ENCODE assay signal across 1 cellular context in the genomic region with DNA sequence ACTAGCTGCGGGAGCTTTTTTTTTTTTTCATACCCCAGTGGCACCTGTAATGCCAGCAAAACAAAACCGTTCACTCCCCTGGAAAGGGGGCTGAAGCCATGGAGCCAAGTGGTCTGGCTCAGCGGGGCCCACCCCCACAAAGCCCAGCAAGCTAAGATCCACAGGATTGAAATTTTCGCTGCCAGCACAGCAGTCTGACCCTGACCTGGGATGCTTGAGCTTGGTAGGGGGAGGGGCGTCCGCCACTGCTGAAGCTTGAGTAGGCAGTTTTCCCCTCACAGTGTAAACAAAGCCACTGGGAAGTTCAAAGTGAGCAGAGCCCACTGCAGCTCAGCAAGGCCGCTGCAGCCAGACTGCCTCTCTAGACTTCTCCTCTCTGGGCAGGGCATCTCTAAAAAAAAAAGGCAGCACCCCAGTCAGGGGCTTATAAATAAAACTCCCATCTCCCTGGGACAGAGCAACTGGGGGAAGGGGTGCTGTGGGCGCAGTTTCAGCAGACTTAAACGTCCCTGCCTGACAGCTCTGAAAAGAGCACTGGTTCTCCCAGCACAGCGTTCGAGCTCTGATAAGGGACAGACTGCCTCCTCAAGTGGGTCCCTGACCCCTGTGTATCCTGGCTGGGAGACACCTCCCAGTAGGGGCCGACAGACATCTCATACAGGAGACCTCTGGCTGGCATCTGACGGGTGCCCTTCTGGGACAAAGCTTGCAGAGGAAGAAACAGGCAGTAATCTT.
TF ChIP-seq lines count a peak whose summit lies in the region.

No MANE protein-coding gene starts in this region.

TF ChIP-seq in K562, 482 proteins besides CTCF, POLR2A, EP300 and RAD21:
- TF ChIP-seq POLR2G (IDR thresholded peaks at IDR 0.05; ENCODE audit: low read depth, low read length) (0 out of 2 replicates have a peak, but pooled peaks have one; percentile 20), RBM15 (IDR thresholded peaks at IDR 0.05; ENCODE audit: insufficient read depth, low read length) (no peak)
